ENCODE assay signal across 21 cellular contexts in genomic region chr9:14670718-14671117, GRCh38. TPM values are rescaled to one million over a fixed set of nuclear protein-coding genes. Genes with fewer than 3 reads are reported as not detected.
DNase-seq lines count a peak whose midpoint lies in the region; ATAC-seq and TF ChIP-seq lines count a peak whose summit lies in the region.
"Had no signal": no experiment of that assay in that cellular context is flagged by ENCODE, and none has a peak within 500 bp of the region (broad histone marks: within the 10 kb centered on the region; RNA-seq: fewer than 3 reads in every experiment).

No MANE protein-coding gene starts in this region.

- dilution Hi-C loops in IMR-90 (cut with HindIII; ENCODE audit: low sequenced_read_pairs, unreplicated experiment), result no loop called here

- H2BK15ac ChIP-seq in IMR-90 (ENCODE audit: low read depth, low read length), result no peak overlapping the region

- no peak overlapping the region for H2AK5ac ChIP-seq in IMR-90 (ENCODE audit: low read depth, low read length)

- no peak overlapping the region for H3K4ac ChIP-seq in IMR-90 (ENCODE audit: low read depth, low read length)

- no peak overlapping the region for H4K91ac ChIP-seq in IMR-90 (ENCODE audit: insufficient read depth, low read depth, low read length)

- no peak overlapping the region for H3K18ac ChIP-seq in IMR-90 (ENCODE audit: low read depth, low read length)

- no peak overlapping the region for H2BK20ac ChIP-seq in IMR-90 (ENCODE audit: low read depth, low read length)

- no peak overlapping the region for H4K8ac ChIP-seq in IMR-90 (ENCODE audit: low read depth in 2 of 2, low read length in 2 of 2)

- H3K4me3 ChIP-seq in IMR-90 (ENCODE audit: insufficient read depth, low read depth, low read length) (no peak overlapping the region), HAP-1 (no peak overlapping the region)
- H3K4me3 ChIP-seq: upper lobe of right lung had no signal

- CTCF ChIA-PET in IMR-90 (lab: Yijun Ruan, JAX), result interaction anchor here (0.6 to 1.5 kb wide), 2 partner anchors 9 to 26 kb away, joined by 3 to 6 read pairs; no protein-coding TSS in a partner anchor

- BruUV-seq in IMR-90 (replicated peaks; lab: Mats Ljungman, UMichigan), result no TSS peak

- no peak for TF ChIP-seq CTCF in IMR-90 (conservative IDR thresholded peaks at IDR 0.05; ENCODE audit: low read depth, low read length)

- intact Hi-C loops in IMR-90 (cut with micrococcal nuclease), result no loop called here
- intact Hi-C loops in posterior cingulate gyrus (cut with DNase I), result no loop called here

- ATAC-seq in IMR-90 (ENCODE audit: low read depth), result peak; percentile 48
- no peak for ATAC-seq in HG03196 (IDR thresholded peaks at IDR 0.05; ENCODE audit: unreplicated experiment)
- no peak for ATAC-seq in HG03045 (IDR thresholded peaks at IDR 0.05; ENCODE audit: unreplicated experiment)
- ATAC-seq: stimulated activated naive CD8-positive, alpha-beta T cell treated with anti-CD3 and anti-CD28 coated beads, Interleukin-15, Interleukin-2, amounts not matched to agents 100 U/mL and 50 U/mL, for 24 hours; upper lobe of right lung had no signal

- TF ChIP-seq POLR2A in IMR-90 (IDR thresholded peaks at IDR 0.05; ENCODE audit: low read depth, low read length), result no peak

- H3K4me1 ChIP-seq in IMR-90 (ENCODE audit: control insufficient read depth, insufficient read depth, low read length), result no peaks in the 10 kb centered on the region
- H3K4me1 ChIP-seq in HAP-1, result no peaks in the 10 kb centered on the region
- H3K4me1 ChIP-seq: upper lobe of right lung had no signal

- no peak overlapping the region for H3K56ac ChIP-seq in IMR-90 (ENCODE audit: extremely low read depth, insufficient read depth, low read length)

- H3K79me1 ChIP-seq in IMR-90 (ENCODE audit: low read depth in 1 of 2, low read length in 2 of 2), result peaks cover 0 to 4% of the 10 kb centered on the region in 2 experiments; a peak in 1 of 4 replicates

- H3K27ac ChIP-seq in IMR-90 (ENCODE audit: insufficient read depth, low read length), result no peak overlapping the region
- H3K27ac ChIP-seq: upper lobe of right lung had no signal

- H4K20me1 ChIP-seq in IMR-90 (ENCODE audit: insufficient read depth, low read length), result no peaks in the 10 kb centered on the region

- H2BK5ac ChIP-seq in IMR-90 (ENCODE audit: low read depth, low read length, poor library complexity, severe bottlenecking), result no peak overlapping the region

- in situ Hi-C loops in IMR-90 (cut with MboI; ENCODE audit: low sequenced_read_pairs), result no loop called here
- in situ Hi-C loops in HAP-1 (cut with MboI; ENCODE audit: low sequenced_read_pairs), result no loop called here

- no peak overlapping the region for H3K23ac ChIP-seq in IMR-90 (ENCODE audit: low read depth, low read length)

- H2AFZ ChIP-seq in IMR-90 (replicated peaks; ENCODE audit: low read length, poor library complexity), result no peak overlapping the region

- H3K27me3 ChIP-seq in IMR-90 (ENCODE audit: control insufficient read depth, insufficient read depth, low read length) (no peaks in the 10 kb centered on the region), HAP-1 (ENCODE audit: low read depth) (no peaks in the 10 kb centered on the region)
- H3K27me3 ChIP-seq: upper lobe of right lung had no signal

- H2AK9ac ChIP-seq in IMR-90 (replicated peaks; ENCODE audit: low read depth, low read length, poor library complexity), result no peak overlapping the region

- no peak overlapping the region for H3K4me2 ChIP-seq in IMR-90 (ENCODE audit: low read depth, low read length)

- POLR2A ChIA-PET in IMR-90 (lab: Charles Lee; ENCODE audit: unreplicated experiment), result no interaction called here

- H3K9me3 ChIP-seq in IMR-90 (ENCODE audit: control insufficient read depth, insufficient read depth, low read length), result no peaks in the 10 kb centered on the region
- H3K9me3 ChIP-seq in HAP-1, result no peaks in the 10 kb centered on the region
- H3K9me3 ChIP-seq: upper lobe of right lung had no signal

- H3K36me3 ChIP-seq in IMR-90 (ENCODE audit: control insufficient read depth, insufficient read depth, low read length) (peaks cover 3% of the 10 kb centered on the region; the same call in 1 of the 2 replicates), HAP-1 (replicated peaks) (no peaks in the 10 kb centered on the region)
- H3K36me3 ChIP-seq: upper lobe of right lung had no signal

- DNase-seq in GM03348 (ENCODE audit: low spot score) (peak; percentile 15), IMR-90 (peak; percentile 55), amniotic epithelial cell (ENCODE audit: low read depth) (peak; percentile 43), glomerular endothelial cell (ENCODE audit: extremely low read depth, low read depth, low spot score) (peak; percentile 52), posterior cingulate gyrus (no peak), HAP-1 (ENCODE audit: low spot score in 2 of 2) (no peak)
- DNase-seq: activated CD8-positive, alpha-beta memory T cell treated with anti-CD3 and anti-CD28 coated beads, Interleukin-2, amount 50 U/mL, for 48 hours; CD4-positive, CD25-positive, alpha-beta regulatory T cell; DMS79 treated with DMSO at 0.1 percent for 48 hours; hippocampal formation; NCI-H2029 treated with DMSO at 0.1 percent for 48 hours; NCI-H510A; SIG-M5; stimulated activated CD4-positive, alpha-beta T cell treated with anti-CD3 and anti-CD28 coated beads, Interleukin-15, amount 100 ng/mL, for 24 hours; stimulated activated naive CD8-positive, alpha-beta T cell treated with anti-CD3 and anti-CD28 coated beads, Interleukin-15, Interleukin-2, amounts not matched to agents 100 U/mL and 50 U/mL, for 24 hours; upper lobe of right lung had no signal

- no peak for TF ChIP-seq RAD21 in IMR-90 (IDR thresholded peaks at IDR 0.05; ENCODE audit: low read length)

- H3K9me1 ChIP-seq in IMR-90 (ENCODE audit: insufficient read depth, low read length), result 0 out of 2 replicates have a peak, but pooled peaks cover 2% of the 10 kb centered on the region

- H3K9ac ChIP-seq in IMR-90 (ENCODE audit: low read depth, low read length), result no peak overlapping the region

- no peak overlapping the region for H2BK120ac ChIP-seq in IMR-90 (ENCODE audit: low read depth, low read length)

- no peak overlapping the region for H4K5ac ChIP-seq in IMR-90 (ENCODE audit: low read depth, low read length)

- WGBS in IMR-90 (ENCODE audit: extremely low coverage in 2 of 2, insufficient read length in 1 of 2), 2 experiments, result no CpG with 5 or more reads among the region's 1 CpG

- H3K14ac ChIP-seq in IMR-90 (replicated peaks; ENCODE audit: low read depth, low read length), result no peak overlapping the region

TF ChIP-seq in IMR-90, 13 proteins besides CTCF, POLR2A, EP300 and RAD21:
- no peak for TF ChIP-seq CEBPB (IDR thresholded peaks at IDR 0.05; ENCODE audit: low read depth, low read length)
- no peak for TF ChIP-seq RFX5 (IDR thresholded peaks at IDR 0.05; ENCODE audit: low read depth, low read length)
- no peak for TF ChIP-seq FOS (IDR thresholded peaks at IDR 0.05; ENCODE audit: low read depth, low read length)
- TF ChIP-seq MAZ (IDR thresholded peaks at IDR 0.05; ENCODE audit: borderline replicate concordance, low read depth, low read length), result no peak
- no peak for TF ChIP-seq NFE2L2 (IDR thresholded peaks at IDR 0.05; ENCODE audit: low read depth, low read length)
- TF ChIP-seq USF2 (IDR thresholded peaks at IDR 0.05; ENCODE audit: low read depth, low read length), result no peak

RNA-seq across cellular contexts. Expression of gene ZDHHC21, which starts 22.5 kb away (rescaled TPM):
- total RNA-seq in IMR-90 (2012; rRNA removed) (4.5 and 8.3 TPM in 2 replicates), glomerular endothelial cell (14.1 and 20.1 TPM in 2 replicates)
- 1.8 and 2.8 TPM in 2 replicates for polyA plus RNA-seq in IMR-90 (2012; rRNA removed)
- polyA plus RNA-seq in IMR-90 (2012; cell fraction: cytosol; rRNA removed), result 0.20 and 0.38 TPM in 2 replicates
- 0.71 and 8.9 TPM in 2 replicates for polyA plus RNA-seq in IMR-90 (2012; cell fraction: nucleus; rRNA removed; ENCODE audit: low replicate concordance)

RNA-seq across cellular contexts. Expression of gene CER1, which starts 51.8 kb away (rescaled TPM):
- not detected in 2 replicates for total RNA-seq in IMR-90 (2012; rRNA removed)
- polyA plus RNA-seq in IMR-90 (2012; rRNA removed), result not detected in 2 replicates
- polyA plus RNA-seq in IMR-90 (2012; cell fraction: cytosol; rRNA removed), result not detected in 2 replicates
- not detected in 2 replicates for polyA plus RNA-seq in IMR-90 (2012; cell fraction: nucleus; rRNA removed; ENCODE audit: low replicate concordance)
- not detected in 2 replicates for total RNA-seq in glomerular endothelial cell
- total RNA-seq: CD4-positive, CD25-positive, alpha-beta regulatory T cell; dermis microvascular lymphatic vessel endothelial cell; kidney epithelial cell; mesenteric fat pad; upper lobe of right lung had no signal
- polyA plus RNA-seq: CD4-positive, CD25-positive, alpha-beta regulatory T cell had no signal

Comparison
In these comparisons a context has a peak if more than half of its experiments do, and no peak if none do; other contexts are left out.
1. DNase-seq: peak in GM03348 (single experiment), IMR-90 (single experiment), amniotic epithelial cell (single experiment) and glomerular endothelial cell (single experiment); none in posterior cingulate gyrus (0 of 10) and HAP-1 (0 of 2).